13 cellular contexts compared by ENCODE assay signal in the genomic region with DNA sequence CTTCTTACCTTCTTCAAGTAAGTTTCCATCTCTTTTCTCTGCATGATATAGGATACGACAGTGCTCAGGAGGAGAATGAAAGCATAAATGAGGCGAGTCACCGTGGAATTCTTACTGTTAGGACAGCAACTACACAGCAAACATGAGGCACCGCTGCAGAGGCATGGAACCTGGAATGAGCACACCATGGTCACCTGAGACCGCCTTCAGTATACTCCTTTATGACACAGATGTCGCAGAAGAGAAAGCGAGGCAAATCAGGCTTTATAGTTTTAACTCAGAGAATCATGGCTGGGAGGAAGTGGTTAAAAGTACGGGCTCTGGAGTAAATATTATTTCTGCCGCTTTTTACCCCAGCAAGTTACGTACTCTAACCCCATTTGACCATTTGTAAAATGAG.
"Had no signal": no experiment of that assay in that cellular context is flagged by ENCODE, and none has a peak within 500 bp of the region (broad histone marks: within the 10 kb centered on the region; RNA-seq: fewer than 3 reads in every experiment).

No MANE protein-coding gene starts in this region.

- H3K4me1 ChIP-seq: foreskin keratinocyte, testis had no signal

- H3K27me3 ChIP-seq: esophagus squamous epithelium, foreskin keratinocyte, sigmoid colon, testis had no signal

- H3K4me1 Mint-ChIP-seq: neural crest cell had no signal

- H3K4me3 Mint-ChIP-seq: neural crest cell had no signal

- ATAC-seq: foreskin keratinocyte, left lobe of liver had no signal

- H3K27ac ChIP-seq: esophagus squamous epithelium, foreskin keratinocyte, sigmoid colon, testis had no signal

- DNase-seq: activated CD4-positive, alpha-beta T cell treated with anti-CD3 and anti-CD28 coated beads for 4 hours; esophagus squamous epithelium; foreskin keratinocyte; head of caudate nucleus; islet precursor cell; mammary epithelial cell; sigmoid colon; stimulated activated CD4-positive, alpha-beta T cell treated with anti-CD3 and anti-CD28 coated beads, Interleukin-12 subunit alpha, Interleukin-12 subunit beta, amount 100 ng/mL, for 4 hours; stimulated activated naive CD4-positive, alpha-beta T cell treated with Interleukin-2 at 50 U/mL for 16 hours; T1000; testis had no signal

- H3K4me3 ChIP-seq: esophagus squamous epithelium, sigmoid colon, testis had no signal

- H3K9me3 ChIP-seq: esophagus squamous epithelium, sigmoid colon, testis had no signal

- H3K9me3 Mint-ChIP-seq: neural crest cell had no signal
